19 cellular contexts compared by ENCODE assay signal in the genomic region with DNA sequence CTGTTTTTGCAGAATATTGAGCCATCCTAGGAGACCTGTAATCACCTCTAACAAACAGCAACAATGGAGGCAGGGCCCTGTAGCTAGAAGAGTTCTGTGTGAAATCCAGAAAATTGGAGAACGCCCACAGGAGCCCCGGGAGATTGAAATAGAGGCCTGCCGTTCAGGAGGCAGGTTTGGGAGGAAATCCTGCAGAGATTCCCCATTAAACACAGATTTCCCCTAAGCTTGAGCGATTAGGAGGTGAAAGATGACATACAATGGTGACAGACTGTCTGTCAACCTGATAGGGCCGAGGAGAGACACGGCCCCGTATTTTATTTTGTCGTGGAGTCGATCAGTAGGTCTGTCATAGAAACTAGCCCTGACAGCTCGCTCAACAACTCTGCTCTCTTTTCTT. TPM values are rescaled to one million over a fixed set of nuclear protein-coding genes. Genes with fewer than 3 reads are reported as not detected.
"Had no signal": no experiment of that assay in that cellular context is flagged by ENCODE, and none has a peak within 500 bp of the region (broad histone marks: within the 10 kb centered on the region; RNA-seq: fewer than 3 reads in every experiment).

No MANE protein-coding gene starts in this region.

- H3K4me3 ChIP-seq: esophagus squamous epithelium, mucosa of descending colon had no signal

- ATAC-seq: activated CD8-positive, alpha-beta T cell treated with anti-CD3 and anti-CD28 coated beads for 36 hours; natural killer cell had no signal

- DNase-seq: activated CD4-positive, alpha-beta T cell treated with anti-CD3 and anti-CD28 coated beads for 4 hours; activated CD8-positive, alpha-beta memory T cell treated with anti-CD3 and anti-CD28 coated beads, Interleukin-2, amount 50 U/mL, for 48 hours; activated CD8-positive, alpha-beta T cell treated with anti-CD3 and anti-CD28 coated beads for 36 hours; activated naive CD4-positive, alpha-beta T cell treated with anti-CD3 and anti-CD28 coated beads for 36 hours; brain microvascular endothelial cell; esophagus squamous epithelium; foreskin fibroblast; mucosa of descending colon; natural killer cell; retina; stimulated activated CD4-positive, alpha-beta T cell treated with anti-CD3 and anti-CD28 coated beads, Interleukin-15, amount 100 ng/mL, for 24 hours; stimulated activated CD4-positive, alpha-beta T cell treated with anti-CD3 and anti-CD28 coated beads, Interleukin-4, amount 100 ng/mL, for 24 hours; T1000 had no signal

- H3K4me3 Mint-ChIP-seq: activated CD8-positive, alpha-beta T cell treated with anti-CD3 and anti-CD28 coated beads for 36 hours; activated naive CD4-positive, alpha-beta T cell treated with anti-CD3 and anti-CD28 coated beads for 36 hours; activated T-helper 1 cell treated with anti-CD3 and anti-CD28 coated beads, Interleukin-12 subunit alpha, Interleukin-12 subunit beta, Interleukin-2, Interleukin-4 antibody, amounts not matched to agents 30 ng/mL and 10 ng/mL and 1 ng/mL, durations not matched to agents 14 hours and 24 hours and 36 hours; stimulated activated naive CD8-positive, alpha-beta T cell treated with anti-CD3 and anti-CD28 coated beads, Interleukin-15, Interleukin-2, amounts not matched to agents 100 ng/mL and 50 ng/mL, for 24 hours had no signal

- H3K27me3 Mint-ChIP-seq: activated CD8-positive, alpha-beta T cell treated with anti-CD3 and anti-CD28 coated beads for 36 hours had no signal

- H3K27ac ChIP-seq: brain microvascular endothelial cell, esophagus squamous epithelium, parathyroid adenoma had no signal

- H3K36me3 Mint-ChIP-seq: natural killer cell had no signal

- H3K27ac Mint-ChIP-seq: activated CD8-positive, alpha-beta T cell treated with anti-CD3 and anti-CD28 coated beads for 36 hours; activated naive CD4-positive, alpha-beta T cell treated with anti-CD3 and anti-CD28 coated beads for 36 hours; activated T-helper 1 cell treated with anti-CD3 and anti-CD28 coated beads, Interleukin-12 subunit alpha, Interleukin-12 subunit beta, Interleukin-2, Interleukin-4 antibody, amounts not matched to agents 30 ng/mL and 10 ng/mL and 1 ng/mL, durations not matched to agents 14 hours and 24 hours and 36 hours; stimulated activated naive CD8-positive, alpha-beta T cell treated with anti-CD3 and anti-CD28 coated beads, Interleukin-15, Interleukin-2, amounts not matched to agents 100 ng/mL and 50 ng/mL, for 24 hours had no signal

- H3K9me3 Mint-ChIP-seq: activated CD8-positive, alpha-beta T cell treated with anti-CD3 and anti-CD28 coated beads for 36 hours; activated naive CD4-positive, alpha-beta T cell treated with anti-CD3 and anti-CD28 coated beads for 36 hours; activated T-helper 1 cell treated with anti-CD3 and anti-CD28 coated beads, Interleukin-12 subunit alpha, Interleukin-12 subunit beta, Interleukin-2, Interleukin-4 antibody, amounts not matched to agents 30 ng/mL and 10 ng/mL and 1 ng/mL, durations not matched to agents 14 hours and 24 hours and 36 hours; natural killer cell; stimulated activated naive CD8-positive, alpha-beta T cell treated with anti-CD3 and anti-CD28 coated beads, Interleukin-15, Interleukin-2, amounts not matched to agents 100 ng/mL and 50 ng/mL, for 24 hours had no signal

RNA-seq across cellular contexts. Expression of a gene that starts 31.5 kb away (rescaled TPM):
- total RNA-seq: activated CD8-positive, alpha-beta T cell treated with anti-CD3 and anti-CD28 coated beads for 36 hours; activated naive CD4-positive, alpha-beta T cell treated with anti-CD3 and anti-CD28 coated beads for 36 hours; activated T-helper 1 cell treated with anti-CD3 and anti-CD28 coated beads, Interleukin-12 subunit alpha, Interleukin-12 subunit beta, Interleukin-2, Interleukin-4 antibody, amounts not matched to agents 30 ng/mL and 10 ng/mL and 1 ng/mL, durations not matched to agents 14 hours and 24 hours and 36 hours; chondrocyte; lung microvascular endothelial cell; natural killer cell; temporal lobe had no signal
